In the genomic region with DNA sequence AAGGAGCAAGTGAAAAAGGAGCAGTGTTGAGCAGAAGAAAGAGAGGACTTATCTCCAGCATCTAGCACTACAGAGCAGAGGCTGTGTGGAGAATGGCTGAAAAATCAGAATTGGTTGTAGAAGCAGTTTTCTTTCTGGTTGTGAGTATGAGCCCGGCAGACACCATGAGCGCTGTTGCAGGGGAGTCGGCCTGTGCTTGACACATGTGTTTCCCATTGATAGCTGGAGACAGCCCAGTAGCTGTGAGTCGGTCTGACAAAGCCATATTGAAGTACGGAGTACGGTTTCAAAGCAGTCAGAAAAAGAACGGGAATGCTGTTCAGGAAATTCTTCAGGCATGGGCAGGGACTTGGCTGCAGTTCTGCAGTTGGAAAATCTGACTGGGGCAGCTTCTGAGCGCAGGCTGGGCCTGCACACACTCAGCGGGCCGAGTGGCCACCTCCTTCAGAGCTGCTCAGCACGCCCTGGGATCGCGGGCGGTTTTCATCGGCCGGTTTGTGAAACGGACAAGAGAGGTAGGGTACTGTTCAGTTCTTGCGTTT, we compare ENCODE assay signal across 8 cellular contexts. TPM values are rescaled to one million over a fixed set of nuclear protein-coding genes. Genes with fewer than 3 reads are reported as not detected.
A peak's percentile ranks its signal among the peaks of the same experiment; 100 is the strongest.
DNase-seq lines count a peak whose midpoint lies in the region; ATAC-seq, FAIRE-seq and TF ChIP-seq lines count a peak whose summit lies in the region.

A gene (plus strand): TSS at position 447 of the 542 bp plus-strand sequence.

- DNase-seq in HuH-7 (ENCODE audit: low spot score) (peak; percentile 10), dorsolateral prefrontal cortex (peak; percentile 3 to 72 (median 61)), left lung (peak; percentile 61 to 73), stromal cell of bone marrow (ENCODE audit: low read depth) (peak; percentile 94), GM19239 (ENCODE audit: insufficient read length, low spot score) (no peak), D341Med (ENCODE audit: low spot score) (no peak)

- no peaks in the 10 kb centered on the region for H3K9me3 ChIP-seq in left lung

- TF ChIP-seq CTCF in dorsolateral prefrontal cortex (IDR thresholded peaks at IDR 0.05 in 54 of 56, conservative IDR thresholded peaks at IDR 0.05 in 2 of 56; ENCODE audit: low read depth in 1 of 56, partially characterized antibody in 56 of 56) (peak in 10 of 56 donors; percentile 8 to 23 (median 15)), left lung (IDR thresholded peaks at IDR 0.05) (no peak)

- H3K4me3 ChIP-seq in dorsolateral prefrontal cortex (peak within 1 kb of the TSS; percentile 24 to 79 (median 60)), left lung (peak within 1 kb of the TSS; percentile 3 to 23)

- peak; percentile 92 for ATAC-seq in left lung
- no peak for ATAC-seq in HG02840 (IDR thresholded peaks at IDR 0.05; ENCODE audit: low FRiP score, unreplicated experiment)
- ATAC-seq in GM21390 (IDR thresholded peaks at IDR 0.05; ENCODE audit: unreplicated experiment) = no peak

- H3K4me1 ChIP-seq in left lung = no peaks in the 10 kb centered on the region

- intact Hi-C loops in dorsolateral prefrontal cortex (cut with DNase I) (loop anchor here in 1 of 2 donors (10.0 kb wide), 1 partner anchor 148 kb away; no protein-coding TSS in a partner anchor), left lung (cut with DNase I) (no loop called here)

- peak within 1 kb of the TSS in 52 of 59 donors; percentile 0 to 81 (median 58) for H3K27ac ChIP-seq in dorsolateral prefrontal cortex
- H3K27ac ChIP-seq in left lung = peak within 1 kb of the TSS; percentile 9 to 71

- no peak for FAIRE-seq in GM19239 (lab: Jason Lieb, UNC)

- H3K27me3 ChIP-seq in dorsolateral prefrontal cortex = no peaks in the 10 kb centered on the region
- H3K27me3 ChIP-seq in left lung = no peaks in the 10 kb centered on the region

- no peaks in the 10 kb centered on the region for H3K36me3 ChIP-seq in left lung

RNA-seq across cellular contexts. Expression of the gene that starts here (rescaled TPM):
- total RNA-seq in dorsolateral prefrontal cortex (10 to 100 TPM in 103 of 120 experiments, 1 to 10 TPM in 17; 7.4 to 22.4 (median 12.5) TPM), left lung (10 to 100 TPM; 10.4 to 15.5 TPM)

Comparison
In these comparisons a context has a peak if more than half of its experiments do, and no peak if none do; other contexts are left out.
1. DNase-seq: peak in HuH-7 (single experiment), dorsolateral prefrontal cortex (10 of 10), left lung (2 of 2) and stromal cell of bone marrow (single experiment); none in GM19239 (single experiment) and D341Med (single experiment).